13 cellular contexts compared by ENCODE assay signal in genomic region chrX:19174401-19175025, GRCh38. TPM values are rescaled to one million over a fixed set of nuclear protein-coding genes. Genes with fewer than 3 reads are reported as not detected.
DNase-seq lines count a peak whose midpoint lies in the region; ATAC-seq, FAIRE-seq and TF ChIP-seq lines count a peak whose summit lies in the region.
"Had no signal": no experiment of that assay in that cellular context is flagged by ENCODE, and none has a peak within 500 bp of the region (broad histone marks: within the 10 kb centered on the region; RNA-seq: fewer than 3 reads in every experiment).

No MANE protein-coding gene starts in this region.

- H2AFZ ChIP-seq in endothelial cell of umbilical vein (ENCODE audit: low read depth, low read length): no peak overlapping the region

- BruUV-seq in endothelial cell of umbilical vein (replicated peaks; lab: Mats Ljungman, UMichigan): no TSS peak

- no peaks in the 10 kb centered on the region for H3K79me2 ChIP-seq in endothelial cell of umbilical vein (ENCODE audit: control insufficient read depth, insufficient read depth, low read length)

- no peak for ATAC-seq in left lobe of liver
- ATAC-seq: K562 had no signal

- no peaks in the 10 kb centered on the region for H4K20me1 ChIP-seq in endothelial cell of umbilical vein (replicated peaks; ENCODE audit: control insufficient read depth, extremely low read depth, insufficient read depth, low read length)

- H3K9me3 ChIP-seq in endothelial cell of umbilical vein (replicated peaks; ENCODE audit: control insufficient read depth, insufficient read depth, low read length): no peaks in the 10 kb centered on the region
- H3K9me3 ChIP-seq: esophagus squamous epithelium had no signal

- no peak overlapping the region for H3K4me3 Mint-ChIP-seq in nephron
- no peak overlapping the region for H3K4me3 Mint-ChIP-seq in activated T-cell treated with anti-CD3 and anti-CD28 coated beads, Interleukin-2, amount 50 U/mL, for 24 hours

- H3K36me3 ChIP-seq in endothelial cell of umbilical vein (ENCODE audit: control insufficient read depth in 2 of 2, extremely low read depth in 1 of 2, insufficient read depth in 2 of 2, low read length in 2 of 2): no peaks in the 10 kb centered on the region
- H3K36me3 ChIP-seq: esophagus squamous epithelium had no signal

- no peak overlapping the region for H3K4me2 ChIP-seq in endothelial cell of umbilical vein (ENCODE audit: insufficient read depth, low read length)

- TF ChIP-seq POLR2A in endothelial cell of umbilical vein (IDR thresholded peaks at IDR 0.05; ENCODE audit: low read depth, low read length): no peak

- CTCF ChIA-PET in endothelial cell of umbilical vein (lab: Charles Lee): no interaction called here

- FAIRE-seq in endothelial cell of umbilical vein (lab: Jason Lieb, UNC): peak; percentile 28
- FAIRE-seq: K562 had no signal

- H3K4me1 ChIP-seq in endothelial cell of umbilical vein (ENCODE audit: control insufficient read depth, extremely low read depth, insufficient read depth, low read length): no peaks in the 10 kb centered on the region
- H3K4me1 ChIP-seq: esophagus squamous epithelium had no signal

- no peak overlapping the region for H3K4me3 ChIP-seq in endothelial cell of umbilical vein (replicated peaks in 1 of 3; ENCODE audit: insufficient read depth in 1 of 3, low read depth in 1 of 3, low read length in 3 of 3)
- H3K4me3 ChIP-seq: esophagus squamous epithelium, K562, lung had no signal

- POLR2A ChIA-PET in endothelial cell of umbilical vein (lab: Charles Lee): no interaction called here

- H3K9me3 Mint-ChIP-seq in nephron: peaks cover 11% of the 10 kb centered on the region
- H3K9me3 Mint-ChIP-seq in activated T-cell treated with anti-CD3 and anti-CD28 coated beads, Interleukin-2, amount 50 U/mL, for 24 hours: no peaks in the 10 kb centered on the region

- no peaks in the 10 kb centered on the region for H3K27me3 Mint-ChIP-seq in nephron (ENCODE audit: low read depth)
- H3K27me3 Mint-ChIP-seq in activated T-cell treated with anti-CD3 and anti-CD28 coated beads, Interleukin-2, amount 50 U/mL, for 24 hours: peaks cover 20% of the 10 kb centered on the region

- no peak overlapping the region for H3K27ac ChIP-seq in endothelial cell of umbilical vein (ENCODE audit: insufficient read depth, low read depth, low read length)
- H3K27ac ChIP-seq: esophagus squamous epithelium had no signal

- no peak overlapping the region for H3K9ac ChIP-seq in endothelial cell of umbilical vein (replicated peaks; ENCODE audit: extremely low read depth, insufficient read depth, low read length)

- H3K9me1 ChIP-seq in endothelial cell of umbilical vein (replicated peaks; ENCODE audit: control insufficient read depth, extremely low read depth, insufficient read depth, low read length): no peaks in the 10 kb centered on the region

- peaks cover 17% of the 10 kb centered on the region for H3K4me1 Mint-ChIP-seq in nephron
- peaks cover 3% of the 10 kb centered on the region for H3K4me1 Mint-ChIP-seq in activated T-cell treated with anti-CD3 and anti-CD28 coated beads, Interleukin-2, amount 50 U/mL, for 24 hours (ENCODE audit: low read depth)

- peak; percentile 68 for DNase-seq in AG20443 (ENCODE audit: low spot score)
- DNase-seq in HT-29 (ENCODE audit: low spot score): peak; percentile 47
- peak; percentile 2 for DNase-seq in endothelial cell of umbilical vein (ENCODE audit: low read depth, low spot score)
- DNase-seq in inferior parietal cortex (ENCODE audit: extremely low spot score): no peak
- DNase-seq in activated T-cell treated with anti-CD3 and anti-CD28 coated beads, Interleukin-2, amount 50 U/mL, for 24 hours: no peak
- DNase-seq in stimulated activated CD4-positive, alpha-beta T cell treated with anti-CD3 and anti-CD28 coated beads, Interleukin-4, amount 100 ng/mL, for 24 hours: no peak
- no peak for DNase-seq in left lobe of liver (ENCODE audit: low spot score)
- DNase-seq: esophagus squamous epithelium had no signal

- peak overlapping the region in 2 of 3 experiments; percentile 2 to 26 for H3K27ac Mint-ChIP-seq in nephron
- no peak overlapping the region for H3K27ac Mint-ChIP-seq in activated T-cell treated with anti-CD3 and anti-CD28 coated beads, Interleukin-2, amount 50 U/mL, for 24 hours

- no peak for TF ChIP-seq CTCF in endothelial cell of umbilical vein (IDR thresholded peaks at IDR 0.05; ENCODE audit: extremely low read depth in 1 of 2, insufficient read depth in 1 of 2, low read depth in 1 of 2, low read length in 2 of 2)
- no peak for TF ChIP-seq CTCF in nephron (IDR thresholded peaks at IDR 0.05; ENCODE audit: unreplicated experiment in 3 of 3)

- H3K27me3 ChIP-seq in endothelial cell of umbilical vein (ENCODE audit: control insufficient read depth in 2 of 2, insufficient read depth in 2 of 2, low read length in 2 of 2): no peaks in the 10 kb centered on the region
- H3K27me3 ChIP-seq: esophagus squamous epithelium had no signal

- no peaks in the 10 kb centered on the region for H3K36me3 Mint-ChIP-seq in nephron (ENCODE audit: low read depth)
- no peaks in the 10 kb centered on the region for H3K36me3 Mint-ChIP-seq in activated T-cell treated with anti-CD3 and anti-CD28 coated beads, Interleukin-2, amount 50 U/mL, for 24 hours (ENCODE audit: low read depth)

- intact Hi-C loops in endothelial cell of umbilical vein (cut with micrococcal nuclease): no loop called here

- dilution Hi-C loops in endothelial cell of umbilical vein (cut with MboI; ENCODE audit: extremely low pct_ligation_motif_present, low sequenced_read_pairs): no loop called here

TF ChIP-seq in endothelial cell of umbilical vein, 7 proteins besides CTCF, POLR2A, EP300 and RAD21:
- TF ChIP-seq FOS (IDR thresholded peaks at IDR 0.05; ENCODE audit: borderline replicate concordance, insufficient read depth, low read length): peak; percentile 10
- no peak for TF ChIP-seq MAX (IDR thresholded peaks at IDR 0.05; ENCODE audit: insufficient read depth, insufficient read length)
- TF ChIP-seq POLR2AphosphoS5 (IDR thresholded peaks at IDR 0.05; ENCODE audit: insufficient read depth, low read depth, low read length): no peak
- no peak for TF ChIP-seq MYC (IDR thresholded peaks at IDR 0.05; ENCODE audit: low read depth, low read length)

RNA-seq across cellular contexts. Expression of gene ADGRG2, which starts 52.2 kb away (rescaled TPM):
- total RNA-seq in HT-29 (2014; rRNA removed; shearing (Covaris generic)): not detected in 2 replicates
- total RNA-seq in endothelial cell of umbilical vein: not detected in 2 replicates
- not detected in 2 replicates for polyA plus RNA-seq in endothelial cell of umbilical vein
- polyA plus RNA-seq in endothelial cell of umbilical vein (2011; cell fraction: cytosol; rRNA removed): not detected in 2 replicates
- not detected in 2 replicates for polyA plus RNA-seq in endothelial cell of umbilical vein (2011; cell fraction: nucleus; rRNA removed)
- polyA plus RNA-seq in endothelial cell of umbilical vein (2012): not detected in 2 replicates
- polyA minus RNA-seq in endothelial cell of umbilical vein: not detected in 2 replicates
- 1.0 TPM for polyA minus RNA-seq in endothelial cell of umbilical vein (2011; cell fraction: cytosol; rRNA and poly(A)+ RNA removed)
- not detected in 2 replicates for polyA minus RNA-seq in endothelial cell of umbilical vein (2011; cell fraction: nucleus; rRNA and poly(A)+ RNA removed)
- 1.2 TPM for total RNA-seq in left lobe of liver
- total RNA-seq: activated CD8-positive, alpha-beta memory T cell treated with anti-CD3 and anti-CD28 coated beads for 36 hours; K562; SK-MEL-5 had no signal

Comparison
In these comparisons a context has a peak if more than half of its experiments do, and no peak if none do; other contexts are left out.
1. DNase-seq: peak in AG20443 (single experiment), HT-29 (single experiment) and endothelial cell of umbilical vein (single experiment); none in inferior parietal cortex (single experiment), activated T-cell treated with anti-CD3 and anti-CD28 coated beads, Interleukin-2, amount 50 U/mL, for 24 hours (single experiment), stimulated activated CD4-positive, alpha-beta T cell treated with anti-CD3 and anti-CD28 coated beads, Interleukin-4, amount 100 ng/mL, for 24 hours (single experiment) and left lobe of liver (single experiment).